In the genomic region with DNA sequence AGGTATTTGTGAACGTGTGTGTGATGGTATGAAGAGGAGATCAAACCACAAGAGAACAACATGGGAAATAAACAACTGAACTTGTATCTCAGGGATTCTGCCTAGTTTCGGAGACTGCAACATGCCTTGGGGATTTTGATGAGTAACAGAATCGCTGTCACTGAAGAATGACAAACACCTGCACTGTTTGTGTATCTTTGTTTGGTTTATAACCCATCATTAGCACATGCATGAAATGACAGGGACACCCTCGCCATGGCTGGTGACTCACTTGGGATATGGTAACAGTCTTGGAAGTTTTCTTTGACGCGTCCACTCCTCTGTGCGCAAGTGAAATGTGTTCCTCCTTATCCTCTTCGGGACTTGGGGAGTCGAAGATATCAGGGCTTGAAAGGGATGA, we compare ENCODE assay signal across 17 cellular contexts.
"Had no signal": no experiment of that assay in that cellular context is flagged by ENCODE, and none has a peak within 500 bp of the region (broad histone marks: within the 10 kb centered on the region; RNA-seq: fewer than 3 reads in every experiment).

No MANE protein-coding gene starts in this region.

- H3K27me3 ChIP-seq: heart right ventricle, tibial artery, uterus had no signal

- H3K27me3 Mint-ChIP-seq: activated CD4-positive, alpha-beta T cell treated with anti-CD3 and anti-CD28 coated beads for 36 hours; activated naive CD8-positive, alpha-beta T cell treated with anti-CD3 and anti-CD28 coated beads, Interleukin-2, amount 10 ng/mL, durations not matched to agents 7 days and 5 days; naive B cell; stimulated activated memory B cell treated with anti-CD40 and anti-IgM and Interleukin-4, amounts not matched to agents 10 μg/mL and 1 μg/mL and 100 μg/mL, for 72 hours had no signal

- H3K4me3 ChIP-seq: heart right ventricle, pancreas, tibial artery, uterus had no signal

- H3K4me1 Mint-ChIP-seq: stimulated activated memory B cell treated with anti-CD40 and anti-IgM and Interleukin-4, amounts not matched to agents 10 μg/mL and 1 μg/mL and 100 μg/mL, for 72 hours had no signal

- H3K4me3 Mint-ChIP-seq: activated CD4-positive, alpha-beta T cell treated with anti-CD3 and anti-CD28 coated beads for 36 hours; activated naive CD8-positive, alpha-beta T cell treated with anti-CD3 and anti-CD28 coated beads, Interleukin-2, amount 10 ng/mL, durations not matched to agents 7 days and 5 days; naive B cell; stimulated activated memory B cell treated with anti-CD40 and anti-IgM and Interleukin-4, amounts not matched to agents 10 μg/mL and 1 μg/mL and 100 μg/mL, for 72 hours; T-helper 1 cell treated with Interleukin-12 subunit alpha and Interleukin-12 subunit beta and Interleukin-4 antibody, amounts not matched to agents 30 μg/mL and 1 μg/mL, for 36 hours had no signal

- H3K27ac Mint-ChIP-seq: activated naive CD8-positive, alpha-beta T cell treated with anti-CD3 and anti-CD28 coated beads, Interleukin-2, amount 10 ng/mL, durations not matched to agents 7 days and 5 days; stimulated activated memory B cell treated with anti-CD40 and anti-IgM and Interleukin-4, amounts not matched to agents 10 μg/mL and 1 μg/mL and 100 μg/mL, for 72 hours; T-helper 1 cell treated with Interleukin-12 subunit alpha and Interleukin-12 subunit beta and Interleukin-4 antibody, amounts not matched to agents 30 μg/mL and 1 μg/mL, for 36 hours had no signal

- ATAC-seq: activated CD4-positive, alpha-beta T cell treated with anti-CD3 and anti-CD28 coated beads for 36 hours; left colon; pancreas; stimulated activated memory B cell treated with anti-CD40 and anti-IgM and Interleukin-4, amounts not matched to agents 10 μg/mL and 1 μg/mL and 100 μg/mL, for 72 hours had no signal

- H3K9me3 Mint-ChIP-seq: activated naive CD8-positive, alpha-beta T cell treated with anti-CD3 and anti-CD28 coated beads, Interleukin-2, amount 10 ng/mL, durations not matched to agents 7 days and 5 days; stimulated activated memory B cell treated with anti-CD40 and anti-IgM and Interleukin-4, amounts not matched to agents 10 μg/mL and 1 μg/mL and 100 μg/mL, for 72 hours; T-helper 1 cell treated with Interleukin-12 subunit alpha and Interleukin-12 subunit beta and Interleukin-4 antibody, amounts not matched to agents 30 μg/mL and 1 μg/mL, for 36 hours had no signal

- H3K36me3 ChIP-seq: pancreas, tibial artery, uterus had no signal

- FAIRE-seq: frontal cortex had no signal

- DNase-seq: activated CD4-positive, alpha-beta T cell treated with anti-CD3 and anti-CD28 coated beads for 36 hours; activated gamma-delta T cell; activated naive CD8-positive, alpha-beta T cell treated with anti-CD3 and anti-CD28 coated beads, Interleukin-2, amount 10 ng/mL, durations not matched to agents 7 days and 5 days; anterior cingulate cortex; cerebellar nuclear complex; effector memory CD4-positive, alpha-beta T cell; heart right ventricle; left colon; naive B cell; pancreas; stimulated activated CD4-positive, alpha-beta T cell treated with anti-CD3 and anti-CD28 coated beads, Interleukin-12 subunit alpha, Interleukin-12 subunit beta, amount 100 ng/mL, for 4 hours; stimulated activated CD4-positive, alpha-beta T cell treated with anti-CD3 and anti-CD28 coated beads, Interleukin-2, amount 100 ng/mL, for 24 hours; tibial artery; uterus had no signal

- H3K27ac ChIP-seq: heart right ventricle, pancreas, tibial artery, uterus had no signal

- H3K4me1 ChIP-seq: pancreas, tibial artery, uterus had no signal

- H3K9me3 ChIP-seq: heart right ventricle, pancreas, tibial artery, uterus had no signal
